In genomic region chr17:37708008-37708615, GRCh38 we compare ENCODE assay signal across 1 cellular context.
TF ChIP-seq lines count a peak whose summit lies in the region.

No MANE protein-coding gene starts in this region.

TF ChIP-seq in HepG2, 621 proteins besides CTCF, POLR2A, EP300 and RAD21 (continued from another document and continues in another):
- TF ChIP-seq ZNF556 (CRISPR knock-in tag; IDR thresholded peaks at IDR 0.05; ENCODE audit: borderline replicate concordance) (no peak; the same call in 1 of the 2 replicates), CBFB (CRISPR knock-in tag; IDR thresholded peaks at IDR 0.05) (0 out of 2 replicates have a peak, but pooled peaks have one; percentile 29), FOXP1 (IDR thresholded peaks at IDR 0.05) (no peak), FOXP1 (CRISPR knock-in tag; IDR thresholded peaks at IDR 0.05) (peak; percentile 58; the same call in 1 of the 2 replicates), GMEB1 (CRISPR knock-in tag; IDR thresholded peaks at IDR 0.05; ENCODE audit: borderline replicate concordance) (no peak; the same call in 1 of the 2 replicates), ATF4 (CRISPR knock-in tag; IDR thresholded peaks at IDR 0.05) (no peak), NFRKB (IDR thresholded peaks at IDR 0.05) (no peak), KLF13 (CRISPR knock-in tag; IDR thresholded peaks at IDR 0.05) (no peak), ZBTB8A (CRISPR knock-in tag; IDR thresholded peaks at IDR 0.05; ENCODE audit: borderline replicate concordance, low read depth) (no peak), GATAD1 (CRISPR knock-in tag; IDR thresholded peaks at IDR 0.05) (no peak), FOXC1 (CRISPR knock-in tag; IDR thresholded peaks at IDR 0.05; ENCODE audit: borderline replicate concordance) (no peak), TCF7L2 (IDR thresholded peaks at IDR 0.05; ENCODE audit: low read depth, low read length) (no peak), ZNF615 (CRISPR knock-in tag; IDR thresholded peaks at IDR 0.05; ENCODE audit: borderline replicate concordance) (0 out of 2 replicates have a peak, but pooled peaks have one; percentile 15), ZNF616 (CRISPR knock-in tag; IDR thresholded peaks at IDR 0.05; ENCODE audit: low read depth) (no peak), ZBTB14 (CRISPR knock-in tag; IDR thresholded peaks at IDR 0.05) (no peak), BCL6 (CRISPR knock-in tag; IDR thresholded peaks at IDR 0.05) (peak; percentile 57; the same call in 1 of the 2 replicates), ZNF317 (CRISPR knock-in tag; IDR thresholded peaks at IDR 0.05) (peak; percentile 36; the same call in 1 of the 2 replicates), TEAD3 (CRISPR knock-in tag; optimal IDR thresholded peaks at IDR 0.05; ENCODE audit: borderline replicate concordance) (peak; percentile 67), HNRNPL (IDR thresholded peaks at IDR 0.05; ENCODE audit: low read depth, low read length) (no peak), ZFP41 (CRISPR knock-in tag; IDR thresholded peaks at IDR 0.05; ENCODE audit: borderline replicate concordance) (no peak), NCOR1 (IDR thresholded peaks at IDR 0.05; ENCODE audit: borderline replicate concordance, low read length) (0 out of 2 replicates have a peak, but pooled peaks have one; percentile 22), PCBP1 (IDR thresholded peaks at IDR 0.05; ENCODE audit: borderline replicate concordance, low read depth, low read length) (no peak), ZXDC (CRISPR knock-in tag; IDR thresholded peaks at IDR 0.05) (no peak), ZNF720 (CRISPR knock-in tag; IDR thresholded peaks at IDR 0.05) (no peak), ARHGAP35 (CRISPR knock-in tag; IDR thresholded peaks at IDR 0.05; ENCODE audit: borderline replicate concordance) (no peak), MIER2 (CRISPR knock-in tag; IDR thresholded peaks at IDR 0.05) (no peak), ATF6 (CRISPR knock-in tag; conservative IDR thresholded peaks at IDR 0.05) (no peak), ZKSCAN5 (CRISPR knock-in tag; IDR thresholded peaks at IDR 0.05) (no peak), POLR2AphosphoS5 (IDR thresholded peaks at IDR 0.05; ENCODE audit: low read depth, low read length) (peak; percentile 88), ZSCAN30 (CRISPR knock-in tag; IDR thresholded peaks at IDR 0.05) (no peak), PRDM4 (CRISPR knock-in tag; IDR thresholded peaks at IDR 0.05; ENCODE audit: borderline replicate concordance) (no peak), GATA4 (IDR thresholded peaks at IDR 0.05; ENCODE audit: borderline replicate concordance, low read depth) (no peak; the same call in 1 of the 2 replicates)
- TF ChIP-seq, protein P1, sequence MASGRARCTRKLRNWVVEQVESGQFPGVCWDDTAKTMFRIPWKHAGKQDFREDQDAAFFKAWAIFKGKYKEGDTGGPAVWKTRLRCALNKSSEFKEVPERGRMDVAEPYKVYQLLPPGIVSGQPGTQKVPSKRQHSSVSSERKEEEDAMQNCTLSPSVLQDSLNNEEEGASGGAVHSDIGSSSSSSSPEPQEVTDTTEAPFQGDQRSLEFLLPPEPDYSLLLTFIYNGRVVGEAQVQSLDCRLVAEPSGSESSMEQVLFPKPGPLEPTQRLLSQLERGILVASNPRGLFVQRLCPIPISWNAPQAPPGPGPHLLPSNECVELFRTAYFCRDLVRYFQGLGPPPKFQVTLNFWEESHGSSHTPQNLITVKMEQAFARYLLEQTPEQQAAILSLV (CRISPR knock-in tag; IDR thresholded peaks at IDR 0.05; ENCODE audit: borderline replicate concordance), result 0 out of 2 replicates have a peak, but pooled peaks have one; percentile 2
- TF ChIP-seq, protein P2, sequence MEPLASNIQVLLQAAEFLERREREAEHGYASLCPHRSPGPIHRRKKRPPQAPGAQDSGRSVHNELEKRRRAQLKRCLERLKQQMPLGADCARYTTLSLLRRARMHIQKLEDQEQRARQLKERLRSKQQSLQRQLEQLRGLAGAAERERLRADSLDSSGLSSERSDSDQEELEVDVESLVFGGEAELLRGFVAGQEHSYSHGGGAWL (CRISPR knock-in tag; IDR thresholded peaks at IDR 0.05), result no peak
- TF ChIP-seq, protein P3, sequence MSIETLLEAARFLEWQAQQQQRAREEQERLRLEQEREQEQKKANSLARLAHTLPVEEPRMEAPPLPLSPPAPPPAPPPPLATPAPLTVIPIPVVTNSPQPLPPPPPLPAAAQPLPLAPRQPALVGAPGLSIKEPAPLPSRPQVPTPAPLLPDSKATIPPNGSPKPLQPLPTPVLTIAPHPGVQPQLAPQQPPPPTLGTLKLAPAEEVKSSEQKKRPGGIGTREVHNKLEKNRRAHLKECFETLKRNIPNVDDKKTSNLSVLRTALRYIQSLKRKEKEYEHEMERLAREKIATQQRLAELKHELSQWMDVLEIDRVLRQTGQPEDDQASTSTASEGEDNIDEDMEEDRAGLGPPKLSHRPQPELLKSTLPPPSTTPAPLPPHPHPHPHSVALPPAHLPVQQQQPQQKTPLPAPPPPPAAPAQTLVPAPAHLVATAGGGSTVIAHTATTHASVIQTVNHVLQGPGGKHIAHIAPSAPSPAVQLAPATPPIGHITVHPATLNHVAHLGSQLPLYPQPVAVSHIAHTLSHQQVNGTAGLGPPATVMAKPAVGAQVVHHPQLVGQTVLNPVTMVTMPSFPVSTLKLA (IDR thresholded peaks at IDR 0.05), result no peak; the same call in 1 of the 2 replicates
- TF ChIP-seq, protein P4, sequence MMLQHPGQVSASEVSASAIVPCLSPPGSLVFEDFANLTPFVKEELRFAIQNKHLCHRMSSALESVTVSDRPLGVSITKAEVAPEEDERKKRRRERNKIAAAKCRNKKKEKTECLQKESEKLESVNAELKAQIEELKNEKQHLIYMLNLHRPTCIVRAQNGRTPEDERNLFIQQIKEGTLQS (CRISPR knock-in tag; IDR thresholded peaks at IDR 0.05), result no peak
- TF ChIP-seq, protein P5, sequence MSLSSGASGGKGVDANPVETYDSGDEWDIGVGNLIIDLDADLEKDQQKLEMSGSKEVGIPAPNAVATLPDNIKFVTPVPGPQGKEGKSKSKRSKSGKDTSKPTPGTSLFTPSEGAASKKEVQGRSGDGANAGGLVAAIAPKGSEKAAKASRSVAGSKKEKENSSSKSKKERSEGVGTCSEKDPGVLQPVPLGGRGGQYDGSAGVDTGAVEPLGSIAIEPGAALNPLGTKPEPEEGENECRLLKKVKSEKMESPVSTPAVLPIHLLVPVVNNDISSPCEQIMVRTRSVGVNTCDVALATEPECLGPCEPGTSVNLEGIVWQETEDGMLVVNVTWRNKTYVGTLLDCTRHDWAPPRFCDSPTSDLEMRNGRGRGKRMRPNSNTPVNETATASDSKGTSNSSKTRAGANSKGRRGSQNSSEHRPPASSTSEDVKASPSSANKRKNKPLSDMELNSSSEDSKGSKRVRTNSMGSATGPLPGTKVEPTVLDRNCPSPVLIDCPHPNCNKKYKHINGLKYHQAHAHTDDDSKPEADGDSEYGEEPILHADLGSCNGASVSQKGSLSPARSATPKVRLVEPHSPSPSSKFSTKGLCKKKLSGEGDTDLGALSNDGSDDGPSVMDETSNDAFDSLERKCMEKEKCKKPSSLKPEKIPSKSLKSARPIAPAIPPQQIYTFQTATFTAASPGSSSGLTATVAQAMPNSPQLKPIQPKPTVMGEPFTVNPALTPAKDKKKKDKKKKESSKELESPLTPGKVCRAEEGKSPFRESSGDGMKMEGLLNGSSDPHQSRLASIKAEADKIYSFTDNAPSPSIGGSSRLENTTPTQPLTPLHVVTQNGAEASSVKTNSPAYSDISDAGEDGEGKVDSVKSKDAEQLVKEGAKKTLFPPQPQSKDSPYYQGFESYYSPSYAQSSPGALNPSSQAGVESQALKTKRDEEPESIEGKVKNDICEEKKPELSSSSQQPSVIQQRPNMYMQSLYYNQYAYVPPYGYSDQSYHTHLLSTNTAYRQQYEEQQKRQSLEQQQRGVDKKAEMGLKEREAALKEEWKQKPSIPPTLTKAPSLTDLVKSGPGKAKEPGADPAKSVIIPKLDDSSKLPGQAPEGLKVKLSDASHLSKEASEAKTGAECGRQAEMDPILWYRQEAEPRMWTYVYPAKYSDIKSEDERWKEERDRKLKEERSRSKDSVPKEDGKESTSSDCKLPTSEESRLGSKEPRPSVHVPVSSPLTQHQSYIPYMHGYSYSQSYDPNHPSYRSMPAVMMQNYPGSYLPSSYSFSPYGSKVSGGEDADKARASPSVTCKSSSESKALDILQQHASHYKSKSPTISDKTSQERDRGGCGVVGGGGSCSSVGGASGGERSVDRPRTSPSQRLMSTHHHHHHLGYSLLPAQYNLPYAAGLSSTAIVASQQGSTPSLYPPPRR (CRISPR knock-in tag; IDR thresholded peaks at IDR 0.05; ENCODE audit: borderline replicate concordance), result no peak
